ENCODE assay signal across 22 cellular contexts in the genomic region with DNA sequence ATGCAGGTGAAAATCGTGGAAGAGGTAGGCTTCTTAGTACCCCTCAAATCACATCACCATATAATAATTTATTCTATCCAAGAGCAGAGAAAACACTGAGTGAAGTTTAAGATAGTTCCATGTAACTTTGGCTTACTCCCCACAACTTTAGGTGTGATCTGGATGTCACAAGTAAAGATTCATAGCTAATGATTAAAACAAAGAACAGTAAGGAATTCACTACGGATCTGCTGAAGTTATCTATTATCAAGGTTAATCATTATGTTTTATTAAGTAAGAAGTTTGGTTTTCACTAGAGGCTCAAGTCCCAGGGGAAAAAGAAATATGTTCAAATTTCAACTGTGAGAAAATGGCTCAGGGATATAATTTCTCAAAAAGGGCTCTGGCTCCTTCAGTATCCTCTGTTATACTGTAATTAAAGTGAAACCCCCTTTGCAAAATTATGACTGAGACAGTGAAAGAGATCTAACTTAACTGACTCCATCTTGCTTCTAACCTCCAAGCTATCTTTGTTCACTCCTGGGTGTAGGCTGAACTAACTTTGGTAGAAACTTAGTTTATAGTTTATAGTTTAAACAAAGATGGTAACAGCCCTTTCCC. TPM values are rescaled to one million over a fixed set of nuclear protein-coding genes. Genes with fewer than 3 reads are reported as not detected.
A peak's percentile ranks its signal among the peaks of the same experiment; 100 is the strongest.
DNase-seq lines count a peak whose midpoint lies in the region; ATAC-seq and FAIRE-seq lines count a peak whose summit lies in the region.
"Had no signal": no experiment of that assay in that cellular context is flagged by ENCODE, and none has a peak within 500 bp of the region (broad histone marks: within the 10 kb centered on the region; RNA-seq: fewer than 3 reads in every experiment).

No MANE protein-coding gene starts in this region.

- peak; percentile 44 for ATAC-seq in GM19043 (IDR thresholded peaks at IDR 0.05; ENCODE audit: low read depth, unreplicated experiment)
- ATAC-seq in HG02981 (IDR thresholded peaks at IDR 0.05; ENCODE audit: unreplicated experiment) = peak; percentile 59
- no peak for ATAC-seq in GM18868 (IDR thresholded peaks at IDR 0.05; ENCODE audit: unreplicated experiment)
- ATAC-seq: left cardiac atrium; naive thymus-derived CD4-positive, alpha-beta T cell had no signal

- peak; percentile 77 for FAIRE-seq in RCC 7860 (lab: Jason Lieb, UNC)
- FAIRE-seq: endometrium had no signal

- DNase-seq in RCC 7860 (ENCODE audit: low spot score) (no peak), renal cortical epithelial cell (ENCODE audit: low read depth) (peak; percentile 83), NCI-H1105 (lab: John Stamatoyannopoulos, UW) (no peak), C1 segment of cervical spinal cord (lab: John Stamatoyannopoulos, UW) (no peak)
- no peak for DNase-seq in stimulated activated CD8-positive, alpha-beta memory T cell treated with anti-CD3 and anti-CD28 coated beads, Interleukin-4, amount 100 ng/mL, for 48 hours
- DNase-seq: activated CD4-positive, alpha-beta T cell treated with anti-CD3 and anti-CD28 coated beads, Interleukin-2, amount 50 U/mL, for 4 hours; AML-193; COR-L47; cortex of kidney; DMS79 treated with DMSO at 0.1 percent for 48 hours; KBM-7; left cardiac atrium; naive thymus-derived CD4-positive, alpha-beta T cell; NCI-H146; SK-N-SH; stimulated activated CD4-positive, alpha-beta T cell treated with anti-CD3 and anti-CD28 coated beads, Interleukin-4, amount 100 ng/mL, for 24 hours had no signal

RNA-seq across cellular contexts. Expression of gene CD80, which starts 17.1 kb away (rescaled TPM):
- not detected in 2 replicates for total RNA-seq in renal cortical epithelial cell
- total RNA-seq: osteocyte had no signal

RNA-seq across cellular contexts. Expression of gene ADPRH, which starts 37.0 kb away (rescaled TPM):
- 6.6 and 7.8 TPM in 2 replicates for total RNA-seq in renal cortical epithelial cell

RNA-seq across cellular contexts. Expression of gene TIMMDC1, which starts 43.9 kb away (rescaled TPM):
- 57.7 and 79.2 TPM in 2 replicates for total RNA-seq in renal cortical epithelial cell

RNA-seq across cellular contexts. Expression of gene PLA1A, which starts 55.4 kb away (rescaled TPM):
- 1.2 and 5.1 TPM in 2 replicates for total RNA-seq in renal cortical epithelial cell
- total RNA-seq: T-helper 2 cell treated with Interferon-gamma antibody and Interleukin-4, amounts not matched to agents 100 ng/mL and 5 ng/mL, for 36 hours had no signal
